ENCODE assay signal across 9 cellular contexts in genomic region chr1:21914880-21915640, GRCh38. TPM values are rescaled to one million over a fixed set of nuclear protein-coding genes. Genes with fewer than 3 reads are reported as not detected.
DNase-seq lines count a peak whose midpoint lies in the region; ATAC-seq and TF ChIP-seq lines count a peak whose summit lies in the region.
"Had no signal": no experiment of that assay in that cellular context is flagged by ENCODE, and none has a peak within 500 bp of the region (broad histone marks: within the 10 kb centered on the region; RNA-seq: fewer than 3 reads in every experiment).

No MANE protein-coding gene starts in this region.

- no peaks in the 10 kb centered on the region for H3K9me3 ChIP-seq in colonic mucosa
- no peaks in the 10 kb centered on the region for H3K9me3 ChIP-seq in muscle layer of colon (ENCODE audit: low read length)

- no peak for TF ChIP-seq CTCF in colonic mucosa (IDR thresholded peaks at IDR 0.05)

- H3K36me3 ChIP-seq in colonic mucosa, result no peaks in the 10 kb centered on the region
- peaks cover 15% of the 10 kb centered on the region for H3K36me3 ChIP-seq in muscle layer of colon (ENCODE audit: insufficient read depth, low read length)

- H3K4me1 ChIP-seq in colonic mucosa (peaks cover 28% of the 10 kb centered on the region), muscle layer of colon (ENCODE audit: insufficient read depth, low read length) (peaks cover 75% of the 10 kb centered on the region)

- peak overlapping the region in 1 of 2 donors; percentile 62 for H3K9ac ChIP-seq in colonic mucosa (ENCODE audit: low read depth in 2 of 2, low read length in 2 of 2)
- peak overlapping the region; percentile 77 for H3K9ac ChIP-seq in muscle layer of colon (ENCODE audit: low read length)

- H3K27me3 ChIP-seq in colonic mucosa (no peaks in the 10 kb centered on the region), muscle layer of colon (ENCODE audit: control insufficient read depth in 1 of 2, insufficient read depth in 2 of 2, low read length in 2 of 2) (no peaks in the 10 kb centered on the region)

- peak; percentile 42 for ATAC-seq in Right ventricle myocardium inferior
- no peak for ATAC-seq in GM19023 (IDR thresholded peaks at IDR 0.05; ENCODE audit: unreplicated experiment)
- ATAC-seq in GM18511 (IDR thresholded peaks at IDR 0.05; ENCODE audit: unreplicated experiment), result no peak

- H3K27ac ChIP-seq in colonic mucosa (peak overlapping the region; percentile 69), muscle layer of colon (ENCODE audit: low read depth, low read length) (peak overlapping the region; percentile 74)

- DNase-seq in Right ventricle myocardium inferior (ENCODE audit: missing footprints) (peak; percentile 77), cardiac septum (ENCODE audit: low spot score) (no peak), colonic mucosa (no peak), mesenteric fat pad (ENCODE audit: low spot score) (no peak), inferior parietal cortex (ENCODE audit: extremely low spot score) (no peak)
- DNase-seq: AML-193 had no signal

- intact Hi-C loops in Right ventricle myocardium inferior (cut with DNase I), result no loop called here
- intact Hi-C loops in cardiac septum (cut with DNase I), result loop anchor here (2.0 kb wide), 1 partner anchor 18 kb away; no protein-coding TSS in a partner anchor
- intact Hi-C loops in colonic mucosa (cut with DNase I), result no loop called here

- no peak overlapping the region for H3K4me3 ChIP-seq in colonic mucosa
- H3K4me3 ChIP-seq in muscle layer of colon (ENCODE audit: low read depth in 1 of 2, low read length in 2 of 2), result no peak overlapping the region

RNA-seq across cellular contexts. Expression of gene HSPG2, which starts 22.1 kb away (rescaled TPM):
- total RNA-seq in Right ventricle myocardium inferior (269 TPM), cardiac septum (506 TPM), colonic mucosa (100 to 1,000 TPM; 148 to 152 TPM), mesenteric fat pad (543 TPM)
